ENCODE assay signal across 13 cellular contexts in the genomic region with DNA sequence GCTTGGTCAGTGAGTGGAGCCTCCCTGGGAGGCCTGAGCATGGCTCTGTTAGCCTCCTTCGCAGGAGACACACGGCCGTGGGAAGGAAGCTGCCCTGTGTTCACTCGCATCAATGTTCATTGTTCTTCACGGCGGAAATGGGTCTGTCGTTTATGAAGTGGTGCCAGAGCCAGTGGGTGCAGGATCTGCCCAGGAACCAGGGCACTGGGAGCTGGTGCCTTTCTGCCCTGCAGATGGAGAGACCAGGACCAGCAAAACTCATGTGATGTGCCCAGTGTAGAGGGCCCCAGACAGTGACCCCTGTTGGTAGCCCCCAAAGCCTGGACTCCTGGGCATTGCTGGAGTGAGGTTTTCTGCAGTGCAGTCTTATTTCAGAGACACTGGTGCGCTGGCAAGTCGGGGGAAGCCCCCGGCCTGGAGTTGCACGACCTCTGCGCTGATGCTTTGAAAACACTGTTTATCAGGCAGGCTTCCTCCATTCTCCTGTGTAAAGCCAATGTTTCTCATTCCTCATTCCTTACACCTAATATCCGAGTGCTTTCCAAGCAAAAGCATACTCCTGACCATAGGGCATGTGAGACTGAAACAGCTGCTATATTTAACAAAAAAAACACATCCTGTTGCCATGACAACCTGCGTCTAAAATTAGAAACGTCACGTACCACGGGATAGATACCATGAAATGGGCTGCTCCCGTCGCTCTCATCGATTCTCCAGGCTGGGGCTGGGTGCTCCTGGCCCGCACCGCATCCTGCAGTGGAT.
DNase-seq lines count a peak whose midpoint lies in the region; ATAC-seq, FAIRE-seq and TF ChIP-seq lines count a peak whose summit lies in the region.
"Had no signal": no experiment of that assay in that cellular context is flagged by ENCODE, and none has a peak within 500 bp of the region (broad histone marks: within the 10 kb centered on the region; RNA-seq: fewer than 3 reads in every experiment).

No MANE protein-coding gene starts in this region.

- H3K9ac ChIP-seq in neural progenitor cell: no peak overlapping the region

- FAIRE-seq in D721Med (lab: Jason Lieb, UNC): no peak

- H3K36me3 ChIP-seq in GM23338 (ENCODE audit: insufficient read depth): no peaks in the 10 kb centered on the region
- H3K36me3 ChIP-seq in neural progenitor cell: no peaks in the 10 kb centered on the region
- H3K36me3 ChIP-seq: HAP-1 had no signal

- H4K20me1 ChIP-seq in GM23338 (replicated peaks; ENCODE audit: insufficient read depth) (no peaks in the 10 kb centered on the region), neural progenitor cell (ENCODE audit: low read depth) (no peaks in the 10 kb centered on the region)

- H3F3A ChIP-seq in GM23338 (replicated peaks; ENCODE audit: low read depth): no peaks in the 10 kb centered on the region
- H3F3A ChIP-seq in neural progenitor cell (ENCODE audit: low read depth): no peaks in the 10 kb centered on the region

- H3K79me2 ChIP-seq in GM23338 (replicated peaks; ENCODE audit: insufficient read depth): no peaks in the 10 kb centered on the region
- H3K79me2 ChIP-seq in neural progenitor cell (ENCODE audit: low read depth): no peaks in the 10 kb centered on the region

- H2AFZ ChIP-seq in GM23338 (no peak overlapping the region), neural progenitor cell (replicated peaks) (no peak overlapping the region)

- no peak; the same call in 2 of the 3 replicates for ATAC-seq in GM23338
- no peak for ATAC-seq in stimulated activated memory B cell treated with anti-CD40 and anti-IgM and Interleukin-4, amounts not matched to agents 10 μg/mL and 1 μg/mL and 100 μg/mL, for 72 hours
- no peak for ATAC-seq in HG02885 (IDR thresholded peaks at IDR 0.05; ENCODE audit: poor library complexity, unreplicated experiment)
- ATAC-seq in GM18867 (IDR thresholded peaks at IDR 0.05; ENCODE audit: unreplicated experiment): no peak

- H3K27ac Mint-ChIP-seq in GM23338 (no peak overlapping the region), endothelial cell (ENCODE audit: unreplicated experiment) (peak overlapping the region; percentile 13), neural progenitor cell (no peak overlapping the region)
- no peak overlapping the region for H3K27ac Mint-ChIP-seq in T-helper 2 cell treated with Interferon-gamma antibody and Interleukin-4, amounts not matched to agents 5 μg/mL and 100 μg/mL, for 36 hours
- no peak overlapping the region for H3K27ac Mint-ChIP-seq in stimulated activated memory B cell treated with anti-CD40 and anti-IgM and Interleukin-4, amounts not matched to agents 10 μg/mL and 1 μg/mL and 100 μg/mL, for 72 hours
- H3K27ac Mint-ChIP-seq: activated naive CD4-positive, alpha-beta T cell treated with anti-CD3 and anti-CD28 coated beads, Interleukin-2, amount 10 ng/mL, durations not matched to agents 7 days and 5 days had no signal

- H3K27me3 ChIP-seq in GM23338 (ENCODE audit: insufficient read depth) (no peaks in the 10 kb centered on the region), neural progenitor cell (no peaks in the 10 kb centered on the region)

- H3K9me2 ChIP-seq in GM23338 (ENCODE audit: insufficient read depth): peaks cover 6% of the 10 kb centered on the region

- H3K4me1 Mint-ChIP-seq in GM23338 (peaks cover 12% of the 10 kb centered on the region), endothelial cell (ENCODE audit: unreplicated experiment) (peaks cover 15% of the 10 kb centered on the region), neural progenitor cell (peaks cover 20% of the 10 kb centered on the region)
- H3K4me1 Mint-ChIP-seq in T-helper 2 cell treated with Interferon-gamma antibody and Interleukin-4, amounts not matched to agents 5 μg/mL and 100 μg/mL, for 36 hours (ENCODE audit: low read depth): peaks cover 3% of the 10 kb centered on the region
- H3K4me1 Mint-ChIP-seq in stimulated activated memory B cell treated with anti-CD40 and anti-IgM and Interleukin-4, amounts not matched to agents 10 μg/mL and 1 μg/mL and 100 μg/mL, for 72 hours: peaks cover 10% of the 10 kb centered on the region

- DNase-seq in GM23338 (ENCODE audit: low spot score): no peak
- no peak for DNase-seq in T-helper 2 cell treated with Interferon-gamma antibody and Interleukin-4, amounts not matched to agents 5 μg/mL and 100 μg/mL, for 36 hours (ENCODE audit: low spot score)
- no peak for DNase-seq in endothelial cell (ENCODE audit: low spot score)
- no peak for DNase-seq in neural progenitor cell (ENCODE audit: low spot score)
- no peak for DNase-seq in D721Med (ENCODE audit: insufficient read length, low spot score)
- DNase-seq: activated CD8-positive, alpha-beta memory T cell treated with anti-CD3 and anti-CD28 coated beads for 24 hours; activated naive CD4-positive, alpha-beta T cell treated with anti-CD3 and anti-CD28 coated beads, Interleukin-2, amount 10 ng/mL, durations not matched to agents 7 days and 5 days; mammary epithelial cell; NCI-H1436 treated with DMSO at 0.1 percent for 48 hours had no signal

- no peak overlapping the region for H3K4me3 Mint-ChIP-seq in GM23338
- H3K4me3 Mint-ChIP-seq in T-helper 2 cell treated with Interferon-gamma antibody and Interleukin-4, amounts not matched to agents 5 μg/mL and 100 μg/mL, for 36 hours: peak overlapping the region; percentile 8
- H3K4me3 Mint-ChIP-seq in endothelial cell (ENCODE audit: unreplicated experiment): no peak overlapping the region
- no peak overlapping the region for H3K4me3 Mint-ChIP-seq in neural progenitor cell
- H3K4me3 Mint-ChIP-seq in stimulated activated memory B cell treated with anti-CD40 and anti-IgM and Interleukin-4, amounts not matched to agents 10 μg/mL and 1 μg/mL and 100 μg/mL, for 72 hours: no peak overlapping the region
- H3K4me3 Mint-ChIP-seq: activated naive CD4-positive, alpha-beta T cell treated with anti-CD3 and anti-CD28 coated beads, Interleukin-2, amount 10 ng/mL, durations not matched to agents 7 days and 5 days had no signal

- H3K4me2 ChIP-seq in GM23338: no peak overlapping the region
- no peak overlapping the region for H3K4me2 ChIP-seq in neural progenitor cell

- TF ChIP-seq CTCF in GM23338 (conservative IDR thresholded peaks at IDR 0.05; ENCODE audit: low read depth in 2 of 2): peak; percentile 10 to 43; a peak in 2 of 4 replicates
- TF ChIP-seq CTCF in endothelial cell (IDR thresholded peaks at IDR 0.05; ENCODE audit: unreplicated experiment): no peak
- TF ChIP-seq CTCF in neural progenitor cell (IDR thresholded peaks at IDR 0.05): peak; percentile 16
- no peak for TF ChIP-seq CTCF in D721Med (IDR thresholded peaks at IDR 0.05; ENCODE audit: insufficient read depth, missing control alignments)

- H3K27ac ChIP-seq in GM23338 (ENCODE audit: low read depth) (no peak overlapping the region), neural progenitor cell (no peak overlapping the region)

- H3K4me3 ChIP-seq in GM23338: no peak overlapping the region
- no peak overlapping the region for H3K4me3 ChIP-seq in neural progenitor cell
- H3K4me3 ChIP-seq: HAP-1 had no signal

- H3K9me3 ChIP-seq in neural progenitor cell (ENCODE audit: low read depth): no peaks in the 10 kb centered on the region
- H3K9me3 ChIP-seq: HAP-1 had no signal

- no peaks in the 10 kb centered on the region; the same call in 2 of the 3 replicates for H3K9me3 Mint-ChIP-seq in GM23338
- no peaks in the 10 kb centered on the region for H3K9me3 Mint-ChIP-seq in T-helper 2 cell treated with Interferon-gamma antibody and Interleukin-4, amounts not matched to agents 5 μg/mL and 100 μg/mL, for 36 hours
- no peaks in the 10 kb centered on the region for H3K9me3 Mint-ChIP-seq in endothelial cell (ENCODE audit: unreplicated experiment)
- peaks cover 2% of the 10 kb centered on the region for H3K9me3 Mint-ChIP-seq in neural progenitor cell
- peaks cover 10% of the 10 kb centered on the region for H3K9me3 Mint-ChIP-seq in stimulated activated memory B cell treated with anti-CD40 and anti-IgM and Interleukin-4, amounts not matched to agents 10 μg/mL and 1 μg/mL and 100 μg/mL, for 72 hours
- H3K9me3 Mint-ChIP-seq: activated naive CD4-positive, alpha-beta T cell treated with anti-CD3 and anti-CD28 coated beads, Interleukin-2, amount 10 ng/mL, durations not matched to agents 7 days and 5 days had no signal

- H3K4me1 ChIP-seq in GM23338 (ENCODE audit: insufficient read depth) (no peaks in the 10 kb centered on the region), neural progenitor cell (peaks cover 6% of the 10 kb centered on the region)
- H3K4me1 ChIP-seq: HAP-1 had no signal

- H3K27me3 Mint-ChIP-seq in GM23338 (ENCODE audit: insufficient read depth, low read depth, poor library complexity) (peaks cover 6% of the 10 kb centered on the region), endothelial cell (ENCODE audit: unreplicated experiment) (peaks cover 27% of the 10 kb centered on the region), neural progenitor cell (ENCODE audit: insufficient read depth, low read depth) (peaks cover 11% of the 10 kb centered on the region)
- no peaks in the 10 kb centered on the region for H3K27me3 Mint-ChIP-seq in T-helper 2 cell treated with Interferon-gamma antibody and Interleukin-4, amounts not matched to agents 5 μg/mL and 100 μg/mL, for 36 hours (ENCODE audit: low read depth)
- H3K27me3 Mint-ChIP-seq in stimulated activated memory B cell treated with anti-CD40 and anti-IgM and Interleukin-4, amounts not matched to agents 10 μg/mL and 1 μg/mL and 100 μg/mL, for 72 hours: peaks cover 33% of the 10 kb centered on the region
- H3K27me3 Mint-ChIP-seq: activated naive CD4-positive, alpha-beta T cell treated with anti-CD3 and anti-CD28 coated beads, Interleukin-2, amount 10 ng/mL, durations not matched to agents 7 days and 5 days had no signal

- H3K36me3 Mint-ChIP-seq in GM23338 (ENCODE audit: low read depth): no peaks in the 10 kb centered on the region
- H3K36me3 Mint-ChIP-seq in T-helper 2 cell treated with Interferon-gamma antibody and Interleukin-4, amounts not matched to agents 5 μg/mL and 100 μg/mL, for 36 hours (ENCODE audit: low read depth): no peaks in the 10 kb centered on the region
- H3K36me3 Mint-ChIP-seq in endothelial cell (ENCODE audit: low read depth, unreplicated experiment): no peaks in the 10 kb centered on the region
- H3K36me3 Mint-ChIP-seq in neural progenitor cell: no peaks in the 10 kb centered on the region
- no peaks in the 10 kb centered on the region for H3K36me3 Mint-ChIP-seq in stimulated activated memory B cell treated with anti-CD40 and anti-IgM and Interleukin-4, amounts not matched to agents 10 μg/mL and 1 μg/mL and 100 μg/mL, for 72 hours
- H3K36me3 Mint-ChIP-seq: activated naive CD4-positive, alpha-beta T cell treated with anti-CD3 and anti-CD28 coated beads, Interleukin-2, amount 10 ng/mL, durations not matched to agents 7 days and 5 days had no signal

TF ChIP-seq in GM23338, 12 proteins besides CTCF, POLR2A, EP300 and RAD21 (continues in another document):
- TF ChIP-seq CREB1 (CRISPR knock-in tag; IDR thresholded peaks at IDR 0.05; ENCODE audit: low read depth): no peak
- no peak for TF ChIP-seq POLR2AphosphoS5 (IDR thresholded peaks at IDR 0.05; ENCODE audit: low read depth)

Comparison
In these comparisons a context has a peak if more than half of its experiments do, and no peak if none do; other contexts are left out.
1. CTCF ChIP-seq: peak in GM23338 (2 of 2) and neural progenitor cell (single experiment); none in endothelial cell (single experiment) and D721Med (single experiment).